1 cellular context compared by ENCODE assay signal in genomic region chr3:188046561-188047213, GRCh38.
TF ChIP-seq lines count a peak whose summit lies in the region.

No MANE protein-coding gene starts in this region.

TF ChIP-seq in HepG2, 621 proteins besides CTCF, POLR2A, EP300 and RAD21 (continued from another document):
- TF ChIP-seq MLXIP (CRISPR knock-in tag; IDR thresholded peaks at IDR 0.05; ENCODE audit: borderline replicate concordance) (no peak), TBX2 (CRISPR knock-in tag; IDR thresholded peaks at IDR 0.05; ENCODE audit: borderline replicate concordance) (no peak), ZHX2 (IDR thresholded peaks at IDR 0.05; ENCODE audit: low read depth) (no peak), ZHX2 (CRISPR knock-in tag; IDR thresholded peaks at IDR 0.05; ENCODE audit: borderline replicate concordance) (no peak), ZNF10 (CRISPR knock-in tag; IDR thresholded peaks at IDR 0.05; ENCODE audit: borderline replicate concordance, low read depth) (no peak), ZNF614 (CRISPR knock-in tag; IDR thresholded peaks at IDR 0.05; ENCODE audit: borderline replicate concordance) (no peak), ZNF720 (CRISPR knock-in tag; IDR thresholded peaks at IDR 0.05) (no peak), ZBTB7A (CRISPR knock-in tag; IDR thresholded peaks at IDR 0.05) (no peak), ZNF879 (CRISPR knock-in tag; IDR thresholded peaks at IDR 0.05) (no peak), POLR2G (IDR thresholded peaks at IDR 0.05; ENCODE audit: low read depth, low read length) (no peak), YEATS2 (CRISPR knock-in tag; IDR thresholded peaks at IDR 0.05; ENCODE audit: borderline replicate concordance) (no peak), ZNF280B (CRISPR knock-in tag; IDR thresholded peaks at IDR 0.05; ENCODE audit: borderline replicate concordance) (no peak)
